In genomic region chr13:21973437-21974125, GRCh38 we compare ENCODE assay signal across 26 cellular contexts.
"Had no signal": no experiment of that assay in that cellular context is flagged by ENCODE, and none has a peak within 500 bp of the region (broad histone marks: within the 10 kb centered on the region; RNA-seq: fewer than 3 reads in every experiment).

No MANE protein-coding gene starts in this region.

- H3K36me3 ChIP-seq: colonic mucosa, esophagus muscularis mucosa, left ventricle myocardium inferior, neural progenitor cell, spleen, uterus, WERI-Rb-1 had no signal

- FAIRE-seq: astrocyte, frontal cortex, TTC549 had no signal

- ATAC-seq: activated naive CD4-positive, alpha-beta T cell treated with anti-CD3 and anti-CD28 coated beads, Interleukin-2, amount 50 U/mL, for 72 hours; effector memory CD8-positive, alpha-beta T cell; naive thymus-derived CD8-positive, alpha-beta T cell; stimulated activated effector memory CD8-positive, alpha-beta T cell treated with anti-CD3 and anti-CD28 coated beads, Interleukin-12 subunit alpha, Interleukin-12 subunit beta, amount 100 ng/mL, for 72 hours had no signal

- H3K36me3 Mint-ChIP-seq: activated CD4-positive, alpha-beta memory T cell treated with anti-CD3 and anti-CD28 coated beads for 36 hours; activated naive CD4-positive, alpha-beta T cell treated with anti-CD3 and anti-CD28 coated beads, Interleukin-2, amount 50 U/mL, for 72 hours; mesothelial cell of epicardium; naive thymus-derived CD8-positive, alpha-beta T cell; neural progenitor cell; stimulated activated effector memory CD8-positive, alpha-beta T cell treated with anti-CD3 and anti-CD28 coated beads, Interleukin-12 subunit alpha, Interleukin-12 subunit beta, amount 100 ng/mL, for 72 hours had no signal

- H3K4me1 Mint-ChIP-seq: central memory CD8-positive, alpha-beta T cell; naive thymus-derived CD8-positive, alpha-beta T cell; neural progenitor cell; stimulated activated effector memory CD8-positive, alpha-beta T cell treated with anti-CD3 and anti-CD28 coated beads, Interleukin-12 subunit alpha, Interleukin-12 subunit beta, amount 100 ng/mL, for 72 hours had no signal

- H3K9ac ChIP-seq: neural progenitor cell had no signal

- H3K27me3 Mint-ChIP-seq: activated CD4-positive, alpha-beta memory T cell treated with anti-CD3 and anti-CD28 coated beads for 36 hours; central memory CD8-positive, alpha-beta T cell; effector memory CD8-positive, alpha-beta T cell; naive thymus-derived CD8-positive, alpha-beta T cell had no signal

- H3K27ac Mint-ChIP-seq: activated CD4-positive, alpha-beta memory T cell treated with anti-CD3 and anti-CD28 coated beads for 36 hours; activated naive CD4-positive, alpha-beta T cell treated with anti-CD3 and anti-CD28 coated beads, Interleukin-2, amount 50 U/mL, for 72 hours; effector memory CD8-positive, alpha-beta T cell; mesothelial cell of epicardium; neural progenitor cell; progenitor cell of endocrine pancreas; stimulated activated effector memory CD8-positive, alpha-beta T cell treated with anti-CD3 and anti-CD28 coated beads, Interleukin-12 subunit alpha, Interleukin-12 subunit beta, amount 100 ng/mL, for 72 hours had no signal

- H3K4me1 ChIP-seq: colonic mucosa, esophagus muscularis mucosa, left ventricle myocardium inferior, neural progenitor cell, spleen, testis, uterus had no signal

- H2AFZ ChIP-seq: hepatocyte, neural progenitor cell had no signal

- H3K79me2 ChIP-seq: hepatocyte had no signal

- H3K27ac ChIP-seq: colonic mucosa, dorsolateral prefrontal cortex, esophagus muscularis mucosa, hepatocyte, left ventricle myocardium inferior, neural progenitor cell, spleen, testis, uterus, WERI-Rb-1 had no signal

- DNase-seq: activated CD4-positive, alpha-beta memory T cell treated with anti-CD3 and anti-CD28 coated beads for 36 hours; activated T-cell treated with anti-CD3 and anti-CD28 coated beads, Interleukin-2, amount 50 U/mL, for 1 hour; colonic mucosa; dorsolateral prefrontal cortex; effector memory CD8-positive, alpha-beta T cell; glutamatergic neuron; left ventricle myocardium inferior; naive thymus-derived CD8-positive, alpha-beta T cell; retina; spleen; T-helper 1 cell; testis; trophoblast cell; uterus; WERI-Rb-1 had no signal

- H3K9me3 ChIP-seq: colonic mucosa, esophagus muscularis mucosa, left ventricle myocardium inferior, spleen, testis, uterus had no signal

- H3K27me3 ChIP-seq: colonic mucosa, hepatocyte, neural progenitor cell, spleen, testis, uterus had no signal

- H3K9me3 Mint-ChIP-seq: activated CD4-positive, alpha-beta memory T cell treated with anti-CD3 and anti-CD28 coated beads for 36 hours; activated naive CD4-positive, alpha-beta T cell treated with anti-CD3 and anti-CD28 coated beads, Interleukin-2, amount 50 U/mL, for 72 hours; central memory CD8-positive, alpha-beta T cell; effector memory CD8-positive, alpha-beta T cell; mesothelial cell of epicardium; naive thymus-derived CD8-positive, alpha-beta T cell; neural progenitor cell; stimulated activated effector memory CD8-positive, alpha-beta T cell treated with anti-CD3 and anti-CD28 coated beads, Interleukin-12 subunit alpha, Interleukin-12 subunit beta, amount 100 ng/mL, for 72 hours had no signal

- H3K4me3 Mint-ChIP-seq: activated CD4-positive, alpha-beta memory T cell treated with anti-CD3 and anti-CD28 coated beads for 36 hours; central memory CD8-positive, alpha-beta T cell; effector memory CD8-positive, alpha-beta T cell; mesothelial cell of epicardium; naive thymus-derived CD8-positive, alpha-beta T cell; neural progenitor cell; stimulated activated effector memory CD8-positive, alpha-beta T cell treated with anti-CD3 and anti-CD28 coated beads, Interleukin-12 subunit alpha, Interleukin-12 subunit beta, amount 100 ng/mL, for 72 hours had no signal

- H3K4me3 ChIP-seq: colonic mucosa, dorsolateral prefrontal cortex, esophagus muscularis mucosa, hepatocyte, left ventricle myocardium inferior, neural progenitor cell, spleen, uterus had no signal

- H3K4me2 ChIP-seq: hepatocyte, neural progenitor cell had no signal
